Comparison of ENCODE assay signal across 1 cellular context in the genomic region with DNA sequence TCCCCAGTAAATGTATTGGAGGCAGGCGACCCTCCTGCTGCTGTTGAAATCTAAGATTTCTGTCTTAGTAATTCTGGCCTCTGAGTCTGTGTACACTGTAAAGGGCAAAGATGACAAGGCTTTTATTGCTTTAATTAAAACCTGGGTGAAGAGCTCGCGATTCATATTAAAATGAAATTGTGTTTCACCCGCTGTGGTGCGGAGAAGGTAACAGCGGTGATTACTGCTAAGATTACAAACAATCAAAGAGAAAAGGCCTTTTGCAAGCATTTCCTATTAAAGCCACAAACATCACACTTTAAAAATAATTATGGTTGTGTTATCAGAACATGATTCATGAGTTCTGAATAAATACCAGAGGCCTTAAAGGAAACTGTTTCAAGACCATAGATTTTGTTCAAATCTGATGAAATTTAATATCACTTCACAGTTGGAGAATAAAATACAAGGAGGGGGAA.
TF ChIP-seq lines count a peak whose summit lies in the region.

No MANE protein-coding gene starts in this region.

TF ChIP-seq in HEK293, 187 proteins besides CTCF, POLR2A, EP300 and RAD21 (continued from another document):
- peak; percentile 77; the same call in 1 of the 2 replicates for TF ChIP-seq PRDM4 (tag by site-specific recombination; IDR thresholded peaks at IDR 0.05)
- TF ChIP-seq GLIS1 (tag by site-specific recombination; IDR thresholded peaks at IDR 0.05) = no peak
- TF ChIP-seq, protein P1, sequence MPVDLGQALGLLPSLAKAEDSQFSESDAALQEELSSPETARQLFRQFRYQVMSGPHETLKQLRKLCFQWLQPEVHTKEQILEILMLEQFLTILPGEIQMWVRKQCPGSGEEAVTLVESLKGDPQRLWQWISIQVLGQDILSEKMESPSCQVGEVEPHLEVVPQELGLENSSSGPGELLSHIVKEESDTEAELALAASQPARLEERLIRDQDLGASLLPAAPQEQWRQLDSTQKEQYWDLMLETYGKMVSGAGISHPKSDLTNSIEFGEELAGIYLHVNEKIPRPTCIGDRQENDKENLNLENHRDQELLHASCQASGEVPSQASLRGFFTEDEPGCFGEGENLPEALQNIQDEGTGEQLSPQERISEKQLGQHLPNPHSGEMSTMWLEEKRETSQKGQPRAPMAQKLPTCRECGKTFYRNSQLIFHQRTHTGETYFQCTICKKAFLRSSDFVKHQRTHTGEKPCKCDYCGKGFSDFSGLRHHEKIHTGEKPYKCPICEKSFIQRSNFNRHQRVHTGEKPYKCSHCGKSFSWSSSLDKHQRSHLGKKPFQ (tag by site-specific recombination; IDR thresholded peaks at IDR 0.05) = peak; percentile 20; the same call in 1 of the 2 replicates
- peak; percentile 52 for TF ChIP-seq ZNF341 (tag by site-specific recombination; IDR thresholded peaks at IDR 0.05; ENCODE audit: low read depth)
